In the genomic region with DNA sequence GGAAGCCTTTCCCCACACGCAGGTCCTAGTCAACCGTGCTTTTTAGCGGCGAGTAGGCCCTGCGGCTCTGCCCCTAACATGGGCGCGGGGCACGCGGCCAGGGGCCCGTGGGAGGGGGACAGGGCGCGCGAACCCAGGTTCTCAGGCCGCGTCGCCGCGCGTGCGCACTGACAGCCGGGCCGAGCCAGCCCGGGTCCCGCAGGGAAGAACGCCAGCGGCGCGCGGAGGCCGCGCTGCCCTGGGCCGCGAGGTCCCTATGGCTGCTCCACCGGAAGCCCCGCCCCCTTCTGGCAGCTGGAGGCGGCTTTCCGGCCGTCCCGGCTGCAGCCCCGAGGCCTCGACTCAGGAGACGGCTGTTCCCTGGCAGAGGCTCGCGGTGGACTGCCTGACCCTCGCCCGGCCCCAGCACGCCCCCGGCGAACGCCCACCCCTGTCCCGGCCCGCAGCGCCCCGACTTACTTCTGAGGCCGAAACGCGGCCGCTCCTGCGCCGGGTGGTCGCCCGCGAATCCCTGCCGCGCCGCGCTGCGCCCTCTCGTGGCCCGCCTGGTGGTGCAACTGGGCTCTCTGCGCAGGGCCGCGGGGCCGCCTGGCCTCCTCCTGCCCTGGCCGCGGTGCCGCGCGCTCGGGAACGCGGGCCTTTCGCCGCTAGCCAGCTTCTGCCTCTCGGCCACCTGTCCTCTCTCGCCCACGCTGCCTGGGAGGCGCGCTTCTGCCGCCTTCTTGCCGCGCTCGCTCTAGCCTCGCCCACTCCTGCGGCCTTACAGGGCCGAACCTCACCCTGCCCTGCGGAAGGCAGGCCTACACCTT, we compare ENCODE assay signal across 1 cellular context.
TF ChIP-seq lines count a peak whose summit lies in the region.

No MANE protein-coding gene starts in this region.

TF ChIP-seq in HepG2, 621 proteins besides CTCF, POLR2A, EP300 and RAD21 (continued from another document and continues in another):
- TF ChIP-seq ZNF572 (CRISPR knock-in tag; IDR thresholded peaks at IDR 0.05) (no peak), ZNF660 (CRISPR knock-in tag; IDR thresholded peaks at IDR 0.05; ENCODE audit: borderline replicate concordance, low read depth) (no peak), NFKB2 (CRISPR knock-in tag; IDR thresholded peaks at IDR 0.05; ENCODE audit: borderline replicate concordance) (peak; percentile 91), RFXANK (CRISPR knock-in tag; IDR thresholded peaks at IDR 0.05) (0 out of 2 replicates have a peak, but pooled peaks have one; percentile 76), ATRX (CRISPR knock-in tag; IDR thresholded peaks at IDR 0.05; ENCODE audit: borderline replicate concordance) (no peak), MIER3 (CRISPR knock-in tag; IDR thresholded peaks at IDR 0.05; ENCODE audit: borderline replicate concordance) (no peak; the same call in 1 of the 2 replicates), RBFOX2 (IDR thresholded peaks at IDR 0.05; ENCODE audit: low read depth, low read length) (peak; percentile 95), ZNF33A (CRISPR knock-in tag; IDR thresholded peaks at IDR 0.05; ENCODE audit: borderline replicate concordance) (no peak), ZNF564 (CRISPR knock-in tag; IDR thresholded peaks at IDR 0.05) (peak; percentile 95), ZNF556 (CRISPR knock-in tag; IDR thresholded peaks at IDR 0.05; ENCODE audit: borderline replicate concordance) (peak; percentile 86; the same call in 1 of the 2 replicates), SP140L (CRISPR knock-in tag; IDR thresholded peaks at IDR 0.05; ENCODE audit: borderline replicate concordance) (no peak), REPIN1 (CRISPR knock-in tag; IDR thresholded peaks at IDR 0.05; ENCODE audit: borderline replicate concordance, low read depth) (peak; percentile 84), MZF1 (CRISPR knock-in tag; IDR thresholded peaks at IDR 0.05; ENCODE audit: borderline replicate concordance) (no peak), ZNF367 (CRISPR knock-in tag; IDR thresholded peaks at IDR 0.05; ENCODE audit: borderline replicate concordance) (no peak), HCFC1 (IDR thresholded peaks at IDR 0.05; ENCODE audit: low read depth, low read length) (no peak), NFYB (CRISPR knock-in tag; IDR thresholded peaks at IDR 0.05) (peak; percentile 72), MBD4 (IDR thresholded peaks at IDR 0.05; ENCODE audit: borderline replicate concordance, low read length) (no peak), MEIS1 (CRISPR knock-in tag; IDR thresholded peaks at IDR 0.05; ENCODE audit: borderline replicate concordance) (peak; percentile 94), ZNF251 (CRISPR knock-in tag; IDR thresholded peaks at IDR 0.05) (0 out of 2 replicates have a peak, but pooled peaks have one; percentile 37), CENPX (CRISPR knock-in tag; IDR thresholded peaks at IDR 0.05) (no peak; the same call in 1 of the 2 replicates), KMT2B (CRISPR knock-in tag; IDR thresholded peaks at IDR 0.05) (peak; percentile 60), ZSCAN12 (CRISPR knock-in tag; IDR thresholded peaks at IDR 0.05) (peak; percentile 91), HDAC1 (CRISPR knock-in tag; IDR thresholded peaks at IDR 0.05) (0 out of 2 replicates have a peak, but pooled peaks have one; percentile 19), CREM (IDR thresholded peaks at IDR 0.05) (no peak), CREM (CRISPR knock-in tag; IDR thresholded peaks at IDR 0.05) (no peak), TAF1 (CRISPR knock-in tag; IDR thresholded peaks at IDR 0.05) (peak; percentile 73), ZNF501 (CRISPR knock-in tag; IDR thresholded peaks at IDR 0.05) (no peak; the same call in 1 of the 2 replicates), SNRNP70 (IDR thresholded peaks at IDR 0.05; ENCODE audit: low read depth, low read length) (no peak), CAMTA2 (CRISPR knock-in tag; IDR thresholded peaks at IDR 0.05; ENCODE audit: borderline replicate concordance) (no peak), SPEN (CRISPR knock-in tag; IDR thresholded peaks at IDR 0.05; ENCODE audit: low read depth) (peak; percentile 86), ZNF878 (CRISPR knock-in tag; IDR thresholded peaks at IDR 0.05) (peak; percentile 69; the same call in 1 of the 2 replicates), ATF1 (CRISPR knock-in tag; IDR thresholded peaks at IDR 0.05) (no peak), ZNF264 (CRISPR knock-in tag; IDR thresholded peaks at IDR 0.05) (no peak), PRPF4 (IDR thresholded peaks at IDR 0.05; ENCODE audit: low read depth, low read length, poor library complexity, severe bottlenecking) (no peak), ZNF674 (CRISPR knock-in tag; IDR thresholded peaks at IDR 0.05; ENCODE audit: low read depth) (peak; percentile 3; the same call in 1 of the 2 replicates), RARG (CRISPR knock-in tag; IDR thresholded peaks at IDR 0.05; ENCODE audit: low read depth) (no peak)
- TF ChIP-seq, protein P1, sequence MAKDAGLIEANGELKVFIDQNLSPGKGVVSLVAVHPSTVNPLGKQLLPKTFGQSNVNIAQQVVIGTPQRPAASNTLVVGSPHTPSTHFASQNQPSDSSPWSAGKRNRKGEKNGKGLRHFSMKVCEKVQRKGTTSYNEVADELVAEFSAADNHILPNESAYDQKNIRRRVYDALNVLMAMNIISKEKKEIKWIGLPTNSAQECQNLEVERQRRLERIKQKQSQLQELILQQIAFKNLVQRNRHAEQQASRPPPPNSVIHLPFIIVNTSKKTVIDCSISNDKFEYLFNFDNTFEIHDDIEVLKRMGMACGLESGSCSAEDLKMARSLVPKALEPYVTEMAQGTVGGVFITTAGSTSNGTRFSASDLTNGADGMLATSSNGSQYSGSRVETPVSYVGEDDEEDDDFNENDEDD (CRISPR knock-in tag; IDR thresholded peaks at IDR 0.05; ENCODE audit: borderline replicate concordance): peak; percentile 90
- TF ChIP-seq, protein P2, sequence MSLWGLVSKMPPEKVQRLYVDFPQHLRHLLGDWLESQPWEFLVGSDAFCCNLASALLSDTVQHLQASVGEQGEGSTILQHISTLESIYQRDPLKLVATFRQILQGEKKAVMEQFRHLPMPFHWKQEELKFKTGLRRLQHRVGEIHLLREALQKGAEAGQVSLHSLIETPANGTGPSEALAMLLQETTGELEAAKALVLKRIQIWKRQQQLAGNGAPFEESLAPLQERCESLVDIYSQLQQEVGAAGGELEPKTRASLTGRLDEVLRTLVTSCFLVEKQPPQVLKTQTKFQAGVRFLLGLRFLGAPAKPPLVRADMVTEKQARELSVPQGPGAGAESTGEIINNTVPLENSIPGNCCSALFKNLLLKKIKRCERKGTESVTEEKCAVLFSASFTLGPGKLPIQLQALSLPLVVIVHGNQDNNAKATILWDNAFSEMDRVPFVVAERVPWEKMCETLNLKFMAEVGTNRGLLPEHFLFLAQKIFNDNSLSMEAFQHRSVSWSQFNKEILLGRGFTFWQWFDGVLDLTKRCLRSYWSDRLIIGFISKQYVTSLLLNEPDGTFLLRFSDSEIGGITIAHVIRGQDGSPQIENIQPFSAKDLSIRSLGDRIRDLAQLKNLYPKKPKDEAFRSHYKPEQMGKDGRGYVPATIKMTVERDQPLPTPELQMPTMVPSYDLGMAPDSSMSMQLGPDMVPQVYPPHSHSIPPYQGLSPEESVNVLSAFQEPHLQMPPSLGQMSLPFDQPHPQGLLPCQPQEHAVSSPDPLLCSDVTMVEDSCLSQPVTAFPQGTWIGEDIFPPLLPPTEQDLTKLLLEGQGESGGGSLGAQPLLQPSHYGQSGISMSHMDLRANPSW (CRISPR knock-in tag; IDR thresholded peaks at IDR 0.05; ENCODE audit: borderline replicate concordance): no peak
- TF ChIP-seq, protein P3, sequence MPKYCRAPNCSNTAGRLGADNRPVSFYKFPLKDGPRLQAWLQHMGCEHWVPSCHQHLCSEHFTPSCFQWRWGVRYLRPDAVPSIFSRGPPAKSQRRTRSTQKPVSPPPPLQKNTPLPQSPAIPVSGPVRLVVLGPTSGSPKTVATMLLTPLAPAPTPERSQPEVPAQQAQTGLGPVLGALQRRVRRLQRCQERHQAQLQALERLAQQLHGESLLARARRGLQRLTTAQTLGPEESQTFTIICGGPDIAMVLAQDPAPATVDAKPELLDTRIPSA (CRISPR knock-in tag; IDR thresholded peaks at IDR 0.05; ENCODE audit: borderline replicate concordance): no peak
- TF ChIP-seq, protein P4, sequence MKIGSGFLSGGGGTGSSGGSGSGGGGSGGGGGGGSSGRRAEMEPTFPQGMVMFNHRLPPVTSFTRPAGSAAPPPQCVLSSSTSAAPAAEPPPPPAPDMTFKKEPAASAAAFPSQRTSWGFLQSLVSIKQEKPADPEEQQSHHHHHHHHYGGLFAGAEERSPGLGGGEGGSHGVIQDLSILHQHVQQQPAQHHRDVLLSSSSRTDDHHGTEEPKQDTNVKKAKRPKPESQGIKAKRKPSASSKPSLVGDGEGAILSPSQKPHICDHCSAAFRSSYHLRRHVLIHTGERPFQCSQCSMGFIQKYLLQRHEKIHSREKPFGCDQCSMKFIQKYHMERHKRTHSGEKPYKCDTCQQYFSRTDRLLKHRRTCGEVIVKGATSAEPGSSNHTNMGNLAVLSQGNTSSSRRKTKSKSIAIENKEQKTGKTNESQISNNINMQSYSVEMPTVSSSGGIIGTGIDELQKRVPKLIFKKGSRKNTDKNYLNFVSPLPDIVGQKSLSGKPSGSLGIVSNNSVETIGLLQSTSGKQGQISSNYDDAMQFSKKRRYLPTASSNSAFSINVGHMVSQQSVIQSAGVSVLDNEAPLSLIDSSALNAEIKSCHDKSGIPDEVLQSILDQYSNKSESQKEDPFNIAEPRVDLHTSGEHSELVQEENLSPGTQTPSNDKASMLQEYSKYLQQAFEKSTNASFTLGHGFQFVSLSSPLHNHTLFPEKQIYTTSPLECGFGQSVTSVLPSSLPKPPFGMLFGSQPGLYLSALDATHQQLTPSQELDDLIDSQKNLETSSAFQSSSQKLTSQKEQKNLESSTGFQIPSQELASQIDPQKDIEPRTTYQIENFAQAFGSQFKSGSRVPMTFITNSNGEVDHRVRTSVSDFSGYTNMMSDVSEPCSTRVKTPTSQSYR (CRISPR knock-in tag; IDR thresholded peaks at IDR 0.05; ENCODE audit: borderline replicate concordance): no peak
- TF ChIP-seq, protein P5, sequence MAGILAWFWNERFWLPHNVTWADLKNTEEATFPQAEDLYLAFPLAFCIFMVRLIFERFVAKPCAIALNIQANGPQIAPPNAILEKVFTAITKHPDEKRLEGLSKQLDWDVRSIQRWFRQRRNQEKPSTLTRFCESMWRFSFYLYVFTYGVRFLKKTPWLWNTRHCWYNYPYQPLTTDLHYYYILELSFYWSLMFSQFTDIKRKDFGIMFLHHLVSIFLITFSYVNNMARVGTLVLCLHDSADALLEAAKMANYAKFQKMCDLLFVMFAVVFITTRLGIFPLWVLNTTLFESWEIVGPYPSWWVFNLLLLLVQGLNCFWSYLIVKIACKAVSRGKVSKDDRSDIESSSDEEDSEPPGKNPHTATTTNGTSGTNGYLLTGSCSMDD (CRISPR knock-in tag; IDR thresholded peaks at IDR 0.05): 0 out of 2 replicates have a peak, but pooled peaks have one; percentile 87
- TF ChIP-seq, protein P6, sequence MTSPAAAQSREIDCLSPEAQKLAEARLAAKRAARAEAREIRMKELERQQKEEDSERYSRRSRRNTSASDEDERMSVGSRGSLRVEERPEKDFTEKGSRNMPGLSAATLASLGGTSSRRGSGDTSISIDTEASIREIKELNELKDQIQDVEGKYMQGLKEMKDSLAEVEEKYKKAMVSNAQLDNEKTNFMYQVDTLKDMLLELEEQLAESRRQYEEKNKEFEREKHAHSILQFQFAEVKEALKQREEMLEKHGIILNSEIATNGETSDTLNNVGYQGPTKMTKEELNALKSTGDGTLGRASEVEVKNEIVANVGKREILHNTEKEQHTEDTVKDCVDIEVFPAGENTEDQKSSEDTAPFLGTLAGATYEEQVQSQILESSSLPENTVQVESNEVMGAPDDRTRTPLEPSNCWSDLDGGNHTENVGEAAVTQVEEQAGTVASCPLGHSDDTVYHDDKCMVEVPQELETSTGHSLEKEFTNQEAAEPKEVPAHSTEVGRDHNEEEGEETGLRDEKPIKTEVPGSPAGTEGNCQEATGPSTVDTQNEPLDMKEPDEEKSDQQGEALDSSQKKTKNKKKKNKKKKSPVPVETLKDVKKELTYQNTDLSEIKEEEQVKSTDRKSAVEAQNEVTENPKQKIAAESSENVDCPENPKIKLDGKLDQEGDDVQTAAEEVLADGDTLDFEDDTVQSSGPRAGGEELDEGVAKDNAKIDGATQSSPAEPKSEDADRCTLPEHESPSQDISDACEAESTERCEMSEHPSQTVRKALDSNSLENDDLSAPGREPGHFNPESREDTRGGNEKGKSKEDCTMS (CRISPR knock-in tag; conservative IDR thresholded peaks at IDR 0.05): 0 out of 2 replicates have a peak, but pooled peaks have one; percentile 18
- TF ChIP-seq, protein P7, sequence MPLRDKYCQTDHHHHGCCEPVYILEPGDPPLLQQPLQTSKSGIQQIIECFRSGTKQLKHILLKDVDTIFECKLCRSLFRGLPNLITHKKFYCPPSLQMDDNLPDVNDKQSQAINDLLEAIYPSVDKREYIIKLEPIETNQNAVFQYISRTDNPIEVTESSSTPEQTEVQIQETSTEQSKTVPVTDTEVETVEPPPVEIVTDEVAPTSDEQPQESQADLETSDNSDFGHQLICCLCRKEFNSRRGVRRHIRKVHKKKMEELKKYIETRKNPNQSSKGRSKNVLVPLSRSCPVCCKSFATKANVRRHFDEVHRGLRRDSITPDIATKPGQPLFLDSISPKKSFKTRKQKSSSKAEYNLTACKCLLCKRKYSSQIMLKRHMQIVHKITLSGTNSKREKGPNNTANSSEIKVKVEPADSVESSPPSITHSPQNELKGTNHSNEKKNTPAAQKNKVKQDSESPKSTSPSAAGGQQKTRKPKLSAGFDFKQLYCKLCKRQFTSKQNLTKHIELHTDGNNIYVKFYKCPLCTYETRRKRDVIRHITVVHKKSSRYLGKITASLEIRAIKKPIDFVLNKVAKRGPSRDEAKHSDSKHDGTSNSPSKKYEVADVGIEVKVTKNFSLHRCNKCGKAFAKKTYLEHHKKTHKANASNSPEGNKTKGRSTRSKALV (CRISPR knock-in tag; IDR thresholded peaks at IDR 0.05): peak; percentile 26; the same call in 1 of the 2 replicates
- TF ChIP-seq, protein P8, sequence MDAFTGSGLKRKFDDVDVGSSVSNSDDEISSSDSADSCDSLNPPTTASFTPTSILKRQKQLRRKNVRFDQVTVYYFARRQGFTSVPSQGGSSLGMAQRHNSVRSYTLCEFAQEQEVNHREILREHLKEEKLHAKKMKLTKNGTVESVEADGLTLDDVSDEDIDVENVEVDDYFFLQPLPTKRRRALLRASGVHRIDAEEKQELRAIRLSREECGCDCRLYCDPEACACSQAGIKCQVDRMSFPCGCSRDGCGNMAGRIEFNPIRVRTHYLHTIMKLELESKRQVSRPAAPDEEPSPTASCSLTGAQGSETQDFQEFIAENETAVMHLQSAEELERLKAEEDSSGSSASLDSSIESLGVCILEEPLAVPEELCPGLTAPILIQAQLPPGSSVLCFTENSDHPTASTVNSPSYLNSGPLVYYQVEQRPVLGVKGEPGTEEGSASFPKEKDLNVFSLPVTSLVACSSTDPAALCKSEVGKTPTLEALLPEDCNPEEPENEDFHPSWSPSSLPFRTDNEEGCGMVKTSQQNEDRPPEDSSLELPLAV (CRISPR knock-in tag; conservative IDR thresholded peaks at IDR 0.05; ENCODE audit: low read depth): 0 out of 2 replicates have a peak, but pooled peaks have one; percentile 66
